Comparison of ENCODE assay signal across 1 cellular context in genomic region chr1:111696330-111696729, GRCh38.
TF ChIP-seq lines count a peak whose summit lies in the region.

No MANE protein-coding gene starts in this region.

TF ChIP-seq in IMR-90, 13 proteins besides CTCF, POLR2A, EP300 and RAD21:
- no peak for TF ChIP-seq FOS (IDR thresholded peaks at IDR 0.05; ENCODE audit: low read depth, low read length)
- TF ChIP-seq, protein P1, sequence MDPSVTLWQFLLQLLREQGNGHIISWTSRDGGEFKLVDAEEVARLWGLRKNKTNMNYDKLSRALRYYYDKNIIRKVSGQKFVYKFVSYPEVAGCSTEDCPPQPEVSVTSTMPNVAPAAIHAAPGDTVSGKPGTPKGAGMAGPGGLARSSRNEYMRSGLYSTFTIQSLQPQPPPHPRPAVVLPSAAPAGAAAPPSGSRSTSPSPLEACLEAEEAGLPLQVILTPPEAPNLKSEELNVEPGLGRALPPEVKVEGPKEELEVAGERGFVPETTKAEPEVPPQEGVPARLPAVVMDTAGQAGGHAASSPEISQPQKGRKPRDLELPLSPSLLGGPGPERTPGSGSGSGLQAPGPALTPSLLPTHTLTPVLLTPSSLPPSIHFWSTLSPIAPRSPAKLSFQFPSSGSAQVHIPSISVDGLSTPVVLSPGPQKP (IDR thresholded peaks at IDR 0.05; ENCODE audit: borderline replicate concordance, low read depth, low read length), result no peak
- no peak for TF ChIP-seq RFX5 (IDR thresholded peaks at IDR 0.05; ENCODE audit: low read depth, low read length)
- TF ChIP-seq CHD1 (IDR thresholded peaks at IDR 0.05; ENCODE audit: low read depth, low read length), result no peak
- no peak for TF ChIP-seq MXI1 (IDR thresholded peaks at IDR 0.05; ENCODE audit: borderline replicate concordance, low read depth, low read length)
- TF ChIP-seq RCOR1 (IDR thresholded peaks at IDR 0.05; ENCODE audit: insufficient replicate concordance, low read length), result no peak
- TF ChIP-seq CEBPB (IDR thresholded peaks at IDR 0.05; ENCODE audit: low read depth, low read length), result no peak
- TF ChIP-seq BHLHE40 (IDR thresholded peaks at IDR 0.05; ENCODE audit: low read depth, low read length), result no peak
- no peak for TF ChIP-seq NFE2L2 (IDR thresholded peaks at IDR 0.05; ENCODE audit: low read depth, low read length)
- TF ChIP-seq MAZ (IDR thresholded peaks at IDR 0.05; ENCODE audit: borderline replicate concordance, low read depth, low read length), result no peak
- TF ChIP-seq, protein P2, sequence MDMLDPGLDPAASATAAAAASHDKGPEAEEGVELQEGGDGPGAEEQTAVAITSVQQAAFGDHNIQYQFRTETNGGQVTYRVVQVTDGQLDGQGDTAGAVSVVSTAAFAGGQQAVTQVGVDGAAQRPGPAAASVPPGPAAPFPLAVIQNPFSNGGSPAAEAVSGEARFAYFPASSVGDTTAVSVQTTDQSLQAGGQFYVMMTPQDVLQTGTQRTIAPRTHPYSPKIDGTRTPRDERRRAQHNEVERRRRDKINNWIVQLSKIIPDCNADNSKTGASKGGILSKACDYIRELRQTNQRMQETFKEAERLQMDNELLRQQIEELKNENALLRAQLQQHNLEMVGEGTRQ (IDR thresholded peaks at IDR 0.05; ENCODE audit: low read depth, low read length), result no peak
- no peak for TF ChIP-seq MAFK (IDR thresholded peaks at IDR 0.05; ENCODE audit: low read depth, low read length)
- no peak for TF ChIP-seq SMC3 (IDR thresholded peaks at IDR 0.05; ENCODE audit: low read depth, low read length)
